Comparison of ENCODE assay signal across 9 cellular contexts in genomic region chr5:119385136-119386128, GRCh38. TPM values are rescaled to one million over a fixed set of nuclear protein-coding genes. Genes with fewer than 3 reads are reported as not detected.
A peak's percentile ranks its signal among the peaks of the same experiment; 100 is the strongest.
DNase-seq lines count a peak whose midpoint lies in the region; ATAC-seq and TF ChIP-seq lines count a peak whose summit lies in the region.
"Had no signal": no experiment of that assay in that cellular context is flagged by ENCODE, and none has a peak within 500 bp of the region (broad histone marks: within the 10 kb centered on the region; RNA-seq: fewer than 3 reads in every experiment).

No MANE protein-coding gene starts in this region.

- TF ChIP-seq POLR2A in gastrocnemius medialis (IDR thresholded peaks at IDR 0.05), result no peak

- TF ChIP-seq CTCF in OCI-LY1 (IDR thresholded peaks at IDR 0.05; ENCODE audit: low read length) (no peak), gastrocnemius medialis (IDR thresholded peaks at IDR 0.05 in 4 of 5, conservative IDR thresholded peaks at IDR 0.05 in 1 of 5) (no peak)

- H3K27me3 ChIP-seq in OCI-LY1 (ENCODE audit: insufficient read depth, low read length), result no peaks in the 10 kb centered on the region
- no peaks in the 10 kb centered on the region for H3K27me3 ChIP-seq in gastrocnemius medialis

- peaks cover 0 to 19% of the 10 kb centered on the region in 2 donors for H3K36me3 Mint-ChIP-seq in naive B cell

- in situ Hi-C loops in gastrocnemius medialis (cut with MboI; ENCODE audit: low sequenced_read_pairs in 4 of 4), result no loop called here

- H3K4me3 ChIP-seq in OCI-LY1 (ENCODE audit: low read depth, low read length, poor library complexity, severe bottlenecking) (no peak overlapping the region), gastrocnemius medialis (no peak overlapping the region)

- H3F3A ChIP-seq in OCI-LY1 (ENCODE audit: insufficient read depth, low read length), result no peaks in the 10 kb centered on the region

- ATAC-seq in GM18861 (IDR thresholded peaks at IDR 0.05; ENCODE audit: unreplicated experiment) (peak; percentile 39), GM21619 (IDR thresholded peaks at IDR 0.05; ENCODE audit: unreplicated experiment) (peak; percentile 37), naive B cell (ENCODE audit: low read depth in 2 of 2) (no peak), gastrocnemius medialis (no peak)

- H3K4me1 ChIP-seq in OCI-LY1 (ENCODE audit: insufficient read depth, low read length, severe bottlenecking) (peaks cover 87% of the 10 kb centered on the region), gastrocnemius medialis (no peaks in the 10 kb centered on the region)

- H4K20me1 ChIP-seq in OCI-LY1 (ENCODE audit: insufficient read depth, low read length), result no peaks in the 10 kb centered on the region

- H3K4me3 Mint-ChIP-seq in naive B cell, result peak overlapping the region in 7 of 8 donors; percentile 4 to 57 (median 50)

- no peaks in the 10 kb centered on the region for H3K9me3 Mint-ChIP-seq in naive B cell

- peak overlapping the region; percentile 5; the same call in 1 of the 2 replicates for H3K9ac ChIP-seq in OCI-LY1 (ENCODE audit: low read length)

- H3K79me2 ChIP-seq in OCI-LY1 (ENCODE audit: insufficient read depth, low read length), result peaks cover 95% of the 10 kb centered on the region

- intact Hi-C loops in gastrocnemius medialis (cut with DNase I; ENCODE audit: low total_unique reads), result no loop called here

- no peaks in the 10 kb centered on the region for H3K27me3 Mint-ChIP-seq in naive B cell

- H3K9me3 ChIP-seq in OCI-LY1 (ENCODE audit: low read length) (no peaks in the 10 kb centered on the region), gastrocnemius medialis (no peaks in the 10 kb centered on the region)

- H3K27ac ChIP-seq in OCI-LY1 (ENCODE audit: low read depth, low read length, poor library complexity, severe bottlenecking), result peak overlapping the region; percentile 71
- H3K27ac ChIP-seq in gastrocnemius medialis, result no peak overlapping the region

- H3K4me2 ChIP-seq in OCI-LY1 (ENCODE audit: low read length), result peak overlapping the region; percentile 12; the same call in 1 of the 2 replicates

- DNase-seq in naive B cell (no peak), NCI-H2171 (lab: John Stamatoyannopoulos, UW) (no peak), gastrocnemius medialis (no peak), NCI-H226 (no peak), globus pallidus (ENCODE audit: low spot score) (no peak)
- DNase-seq: NCI-H2171 treated with DMSO at 0.1 percent for 48 hours had no signal

- H3K27ac Mint-ChIP-seq in naive B cell, result peak overlapping the region; percentile 83 to 96 (median 92)

- H3K9me2 ChIP-seq in OCI-LY1 (ENCODE audit: low read depth, low read length), result no peaks in the 10 kb centered on the region

- peaks cover 72 to 91% (median 83%) of the 10 kb centered on the region in 3 donors for H3K4me1 Mint-ChIP-seq in naive B cell

- H2AFZ ChIP-seq in OCI-LY1 (ENCODE audit: low read length), result no peak overlapping the region

- H3K36me3 ChIP-seq in OCI-LY1 (ENCODE audit: insufficient read depth, low read length) (peaks cover 8% of the 10 kb centered on the region; the same call in 1 of the 2 replicates), gastrocnemius medialis (no peaks in the 10 kb centered on the region)

RNA-seq across cellular contexts. Expression of gene TNFAIP8, which starts 29.6 kb away (rescaled TPM):
- polyA plus RNA-seq in naive B cell (ENCODE audit: low read depth in 6 of 6), result 100 to 1,000 TPM; 224 to 432 (median 315) TPM
- total RNA-seq in gastrocnemius medialis, result 1 to 10 TPM in 3 of 4 donors, under 1 TPM in 1; 0.20 to 5.8 (median 2.0) TPM

Comparison
In these comparisons a context has a peak if more than half of its experiments do, and no peak if none do; other contexts are left out.
1. ATAC-seq: peak in GM18861 (single experiment) and GM21619 (single experiment); none in naive B cell (0 of 2) and gastrocnemius medialis (0 of 2).